12 cellular contexts compared by ENCODE assay signal in the genomic region with DNA sequence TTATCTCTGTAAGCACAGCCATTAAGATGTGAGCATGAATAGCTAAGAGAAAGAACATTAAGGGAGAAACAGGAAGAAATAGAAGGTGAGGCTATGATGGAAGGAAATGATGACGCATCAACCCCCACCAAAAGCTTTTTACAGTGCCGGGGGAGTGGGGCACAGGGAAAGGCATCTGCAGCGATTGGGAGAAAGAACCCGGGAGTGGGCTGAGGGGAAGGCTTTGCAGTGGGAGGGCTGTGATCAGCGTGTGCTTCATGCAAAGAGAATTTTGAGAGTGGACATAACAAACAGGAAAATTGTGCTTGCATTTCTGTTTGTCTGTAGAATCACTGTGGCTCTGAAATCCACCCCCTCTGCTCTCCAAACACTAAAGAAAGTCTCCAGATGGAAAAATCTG.
DNase-seq lines count a peak whose midpoint lies in the region; ATAC-seq and TF ChIP-seq lines count a peak whose summit lies in the region.
"Had no signal": no experiment of that assay in that cellular context is flagged by ENCODE, and none has a peak within 500 bp of the region (broad histone marks: within the 10 kb centered on the region; RNA-seq: fewer than 3 reads in every experiment).

No MANE protein-coding gene starts in this region.

- TF ChIP-seq POLR2A in NB4 (IDR thresholded peaks at IDR 0.05; ENCODE audit: extremely low read depth, insufficient read length): no peak

- POLR2A ChIA-PET in naive thymus-derived CD8-positive, alpha-beta T cell (lab: Charles Lee): interaction anchor here (0.9 kb wide), 1 partner anchor 20 kb away, joined by 3 read pairs; no protein-coding TSS in a partner anchor

- H3K4me3 ChIP-seq in ACC112 (ENCODE audit: low read depth, low read length): peak overlapping the region; percentile 28; the same call in 1 of the 2 replicates
- no peak overlapping the region for H3K4me3 ChIP-seq in NB4 (ENCODE audit: low read depth, low read length)
- H3K4me3 ChIP-seq in coronary artery: no peak overlapping the region

- H3K9me3 Mint-ChIP-seq in naive thymus-derived CD8-positive, alpha-beta T cell: no peaks in the 10 kb centered on the region
- no peaks in the 10 kb centered on the region for H3K9me3 Mint-ChIP-seq in T-helper 2 cell treated with Interferon-gamma antibody and Interleukin-4, amounts not matched to agents 5 μg/mL and 100 μg/mL, for 36 hours
- H3K9me3 Mint-ChIP-seq: memory B cell had no signal

- peak overlapping the region; percentile 45 for H2AFZ ChIP-seq in ACC112 (ENCODE audit: low read length, unreplicated experiment)

- H3K27me3 ChIP-seq in ACC112 (ENCODE audit: insufficient read depth, low read length): no peaks in the 10 kb centered on the region

- H3K27ac ChIP-seq in ACC112 (ENCODE audit: low read depth, low read length): peak overlapping the region; percentile 57
- H3K27ac ChIP-seq in coronary artery: peak overlapping the region; percentile 60 to 72

- peak; percentile 30 to 46 for ATAC-seq in naive thymus-derived CD8-positive, alpha-beta T cell
- no peak for ATAC-seq in HG03442 (IDR thresholded peaks at IDR 0.05; ENCODE audit: unreplicated experiment)

- H3K79me2 ChIP-seq in ACC112 (ENCODE audit: control insufficient read depth, insufficient read depth, low read length, unreplicated experiment): peaks cover 3% of the 10 kb centered on the region

- peak overlapping the region in 6 of 10 donors; percentile 46 to 92 (median 78) for H3K27ac Mint-ChIP-seq in naive thymus-derived CD8-positive, alpha-beta T cell
- H3K27ac Mint-ChIP-seq in T-helper 2 cell treated with Interferon-gamma antibody and Interleukin-4, amounts not matched to agents 5 μg/mL and 100 μg/mL, for 36 hours: no peak overlapping the region
- H3K27ac Mint-ChIP-seq: B cell, memory B cell had no signal

- peaks cover 6 to 20% (median 15%) of the 10 kb centered on the region in 4 donors for H3K4me1 Mint-ChIP-seq in naive thymus-derived CD8-positive, alpha-beta T cell
- peaks cover 3% of the 10 kb centered on the region for H3K4me1 Mint-ChIP-seq in T-helper 2 cell treated with Interferon-gamma antibody and Interleukin-4, amounts not matched to agents 5 μg/mL and 100 μg/mL, for 36 hours (ENCODE audit: low read depth)

- H3K36me3 Mint-ChIP-seq in naive thymus-derived CD8-positive, alpha-beta T cell: no peaks in the 10 kb centered on the region
- no peaks in the 10 kb centered on the region for H3K36me3 Mint-ChIP-seq in T-helper 2 cell treated with Interferon-gamma antibody and Interleukin-4, amounts not matched to agents 5 μg/mL and 100 μg/mL, for 36 hours (ENCODE audit: low read depth)
- H3K36me3 Mint-ChIP-seq: memory B cell had no signal

- DNase-seq in NB4 (ENCODE audit: low read depth) (peak; percentile 44), coronary artery (ENCODE audit: low spot score) (peak; percentile 55), DMS79 (lab: John Stamatoyannopoulos, UW) (no peak)
- DNase-seq in naive thymus-derived CD8-positive, alpha-beta T cell: no peak
- DNase-seq in T-helper 2 cell treated with Interferon-gamma antibody and Interleukin-4, amounts not matched to agents 5 μg/mL and 100 μg/mL, for 36 hours (ENCODE audit: low spot score): no peak
- no peak for DNase-seq in central memory CD4-positive, alpha-beta T cell
- DNase-seq: activated effector memory CD4-positive, alpha-beta T cell treated with anti-CD3 and anti-CD28 coated beads, Interleukin-2, amount 50 U/mL, for 16 hours; stimulated activated CD4-positive, alpha-beta T cell treated with anti-CD3 and anti-CD28 coated beads, Interleukin-4, amount 100 ng/mL, for 24 hours had no signal

- H3K4me3 Mint-ChIP-seq in naive thymus-derived CD8-positive, alpha-beta T cell: peak overlapping the region in 9 of 10 donors; percentile 20 to 83 (median 62)
- H3K4me3 Mint-ChIP-seq in T-helper 2 cell treated with Interferon-gamma antibody and Interleukin-4, amounts not matched to agents 5 μg/mL and 100 μg/mL, for 36 hours: no peak overlapping the region
- H3K4me3 Mint-ChIP-seq: B cell, memory B cell had no signal

- H3K4me1 ChIP-seq in ACC112 (ENCODE audit: control insufficient read depth, insufficient read depth, low read length, unreplicated experiment): peaks cover 46% of the 10 kb centered on the region

- H3K36me3 ChIP-seq in ACC112 (ENCODE audit: insufficient read depth, low read length): no peaks in the 10 kb centered on the region

- H3K27me3 Mint-ChIP-seq in naive thymus-derived CD8-positive, alpha-beta T cell: peaks cover 0 to 4% (median 0%) of the 10 kb centered on the region in 5 donors
- H3K27me3 Mint-ChIP-seq in T-helper 2 cell treated with Interferon-gamma antibody and Interleukin-4, amounts not matched to agents 5 μg/mL and 100 μg/mL, for 36 hours (ENCODE audit: low read depth): peaks cover 3% of the 10 kb centered on the region
- H3K27me3 Mint-ChIP-seq: memory B cell had no signal

- TF ChIP-seq CTCF in NB4 (IDR thresholded peaks at IDR 0.05; ENCODE audit: low read depth, low read length) (no peak), coronary artery (IDR thresholded peaks at IDR 0.05) (no peak)

Comparison
In these comparisons a context has a peak if more than half of its experiments do, and no peak if none do; other contexts are left out.
1. DNase-seq: peak in NB4 (single experiment) and coronary artery (single experiment); none in naive thymus-derived CD8-positive, alpha-beta T cell (0 of 10), T-helper 2 cell treated with Interferon-gamma antibody and Interleukin-4, amounts not matched to agents 5 μg/mL and 100 μg/mL, for 36 hours (single experiment), central memory CD4-positive, alpha-beta T cell (single experiment) and DMS79 (single experiment).